Comparison of ENCODE assay signal across 8 cellular contexts in genomic region chr16:80027007-80027965, GRCh38.
DNase-seq lines count a peak whose midpoint lies in the region; ATAC-seq and TF ChIP-seq lines count a peak whose summit lies in the region.

No MANE protein-coding gene starts in this region.

- peak overlapping the region; percentile 69; the same call in 1 of the 2 replicates for H3K27ac ChIP-seq in HUES6 (ENCODE audit: low read depth, low read length)
- H3K27ac ChIP-seq in mesodermal cell (ENCODE audit: low read depth, low read length, severe bottlenecking), result peak overlapping the region; percentile 69

- CTCF ChIA-PET in AG04449 (lab: Yijun Ruan, JAX), result interaction anchor here (1.8 kb wide), 1 partner anchor 30 kb away, joined by 5 read pairs; no protein-coding TSS in a partner anchor

- H3K27me3 ChIP-seq in HUES6 (ENCODE audit: control insufficient read depth, insufficient read depth, low read length), result no peaks in the 10 kb centered on the region

- H3K9me3 ChIP-seq in HUES6 (ENCODE audit: control insufficient read depth, insufficient read depth, low read depth, low read length), result no peaks in the 10 kb centered on the region
- no peaks in the 10 kb centered on the region for H3K9me3 ChIP-seq in mesodermal cell (ENCODE audit: control insufficient read depth, low read length)

- POLR2A ChIA-PET in AG04449 (lab: Yijun Ruan, JAX), result no interaction called here

- peak overlapping the region; percentile 27 for H3K9ac ChIP-seq in HUES6 (ENCODE audit: low read length)

- H3K4me1 ChIP-seq in HUES6 (ENCODE audit: control insufficient read depth, insufficient read depth, low read length), result peaks cover 15% of the 10 kb centered on the region
- peaks cover 26% of the 10 kb centered on the region for H3K4me1 ChIP-seq in mesodermal cell (ENCODE audit: control insufficient read depth, insufficient read depth, low read length, poor library complexity, severe bottlenecking)

- no peak for TF ChIP-seq CTCF in AG04449 (IDR thresholded peaks at IDR 0.05; ENCODE audit: insufficient read depth, low read length, missing control alignments)

- no peak overlapping the region; the same call in 1 of the 2 replicates for H3K4me3 ChIP-seq in AG04449 (ENCODE audit: low read depth, low read length)
- no peak overlapping the region; the same call in 1 of the 2 replicates for H3K4me3 ChIP-seq in HUES6 (ENCODE audit: low read depth, low read length)
- H3K4me3 ChIP-seq in mesodermal cell (ENCODE audit: extremely low read depth, insufficient read depth, low read length, poor library complexity, severe bottlenecking), result no peak overlapping the region

- DNase-seq in AG04449 (ENCODE audit: low read depth, low spot score) (peak; percentile 74), dedifferentiated amniotic fluid mesenchymal stem cell (ENCODE audit: extremely low spot score) (peak; percentile 91), cerebellum (ENCODE audit: low spot score) (no peak)
- peak; percentile 39 for DNase-seq in activated CD4-positive, CD25-positive, alpha-beta regulatory T cell treated with anti-CD3 and anti-CD28 coated beads, Interleukin-2, amount 50 U/mL, for 72 hours
- DNase-seq in stimulated activated CD8-positive, alpha-beta memory T cell treated with anti-CD3 and anti-CD28 coated beads, Interleukin-7, amount 100 ng/mL, for 48 hours (ENCODE audit: extremely low read depth in 1 of 2, low read depth in 1 of 2), result peak; percentile 19 to 45

- 49 to 63% methylated on average over 10 to 13 of the region's 20 CpGs for WGBS in mesodermal cell (ENCODE audit: insufficient coverage in 2 of 2), 2 experiments

- H3K36me3 ChIP-seq in HUES6 (ENCODE audit: control insufficient read depth, insufficient read depth, low read length), result no peaks in the 10 kb centered on the region
- H3K36me3 ChIP-seq in mesodermal cell (ENCODE audit: control insufficient read depth, insufficient read depth, low read length), result no peaks in the 10 kb centered on the region

- ATAC-seq in GM19397 (IDR thresholded peaks at IDR 0.05; ENCODE audit: unreplicated experiment), result peak; percentile 66
